1 cellular context compared by ENCODE assay signal in the genomic region with DNA sequence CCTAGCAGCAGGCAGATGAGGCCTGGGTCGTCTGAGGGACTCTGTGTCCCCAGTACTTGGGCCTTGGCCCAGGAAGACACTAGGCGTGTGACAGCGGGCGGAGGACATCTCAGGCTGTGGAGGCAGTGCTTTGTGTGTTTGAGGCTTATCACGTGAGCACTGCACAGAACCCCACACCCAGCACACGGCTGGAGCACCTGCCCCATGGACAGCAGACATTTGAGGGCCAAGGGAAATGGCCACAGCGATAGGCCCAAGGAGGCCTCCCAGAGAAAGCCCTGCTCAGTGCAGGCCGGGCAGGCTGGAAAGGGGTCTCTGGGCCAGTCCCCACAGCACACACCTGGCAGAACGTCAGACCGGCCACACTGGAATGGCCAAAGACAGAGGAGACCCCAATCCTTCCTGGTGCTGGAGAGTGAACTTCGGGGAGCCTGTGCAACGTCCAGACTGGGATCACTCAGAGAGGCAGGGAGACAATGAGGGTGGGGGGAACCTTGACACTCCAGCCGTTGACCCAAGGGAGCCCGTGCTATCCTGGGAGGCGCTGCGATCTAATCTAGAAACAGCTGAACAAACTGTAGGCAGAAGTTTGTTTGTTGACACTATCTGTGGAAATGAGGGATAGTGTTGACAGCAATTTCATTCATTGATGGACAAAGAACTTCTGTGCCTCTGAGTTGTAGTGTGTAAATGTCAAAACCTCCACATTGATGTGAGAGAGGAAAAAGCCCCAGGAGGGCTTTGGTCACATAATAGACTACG.
TF ChIP-seq lines count a peak whose summit lies in the region.

No MANE protein-coding gene starts in this region.

TF ChIP-seq in H1, 55 proteins besides CTCF, POLR2A, EP300 and RAD21:
- TF ChIP-seq USF2 (IDR thresholded peaks at IDR 0.05; ENCODE audit: low read length) (no peak), SP2 (IDR thresholded peaks at IDR 0.05; ENCODE audit: low read length) (no peak), KDM4A (IDR thresholded peaks at IDR 0.05; ENCODE audit: low read depth, low read length, severe bottlenecking) (no peak), TBP (IDR thresholded peaks at IDR 0.05; ENCODE audit: low read depth, low read length) (no peak), PHF8 (conservative IDR thresholded peaks at IDR 0.05; ENCODE audit: low read depth, low read length) (no peak), E2F6 (IDR thresholded peaks at IDR 0.05) (no peak), SIN3A (conservative IDR thresholded peaks at IDR 0.05 in 1 of 2, IDR thresholded peaks at IDR 0.05 in 1 of 2; ENCODE audit: low read depth in 1 of 2, low read length in 2 of 2) (no peak), BACH1 (IDR thresholded peaks at IDR 0.05; ENCODE audit: low read length) (no peak), RBBP5 (IDR thresholded peaks at IDR 0.05; ENCODE audit: borderline replicate concordance, low read depth, low read length) (no peak), HDAC6 (IDR thresholded peaks at IDR 0.05; ENCODE audit: low read depth, low read length) (no peak), SIRT6 (IDR thresholded peaks at IDR 0.05; ENCODE audit: low read length) (no peak), SRF (IDR thresholded peaks at IDR 0.05; ENCODE audit: low read depth, low read length) (no peak), CTBP2 (IDR thresholded peaks at IDR 0.05; ENCODE audit: borderline replicate concordance, insufficient read depth, insufficient read length, low read length) (no peak), EGR1 (IDR thresholded peaks at IDR 0.05; ENCODE audit: borderline replicate concordance, low read depth, low read length) (no peak), POLR2AphosphoS5 (IDR thresholded peaks at IDR 0.05; ENCODE audit: low read depth, low read length) (no peak), KDM1A (IDR thresholded peaks at IDR 0.05; ENCODE audit: borderline replicate concordance, low read length) (no peak), MAFK (IDR thresholded peaks at IDR 0.05; ENCODE audit: low read depth, low read length) (no peak), BCL11A (IDR thresholded peaks at IDR 0.05; ENCODE audit: low read depth in 2 of 2, low read length in 2 of 2) (no peak)
